In genomic region chr19:532578-533484, GRCh38 we compare ENCODE assay signal across 1 cellular context.
TF ChIP-seq lines count a peak whose summit lies in the region.

No MANE protein-coding gene starts in this region.

TF ChIP-seq in K562, 482 proteins besides CTCF, POLR2A, EP300 and RAD21 (continued from another document and continues in another):
- TF ChIP-seq TFAP4 (CRISPR knock-in tag; IDR thresholded peaks at IDR 0.05; ENCODE audit: borderline replicate concordance) (peak; percentile 87), ZBTB1 (CRISPR knock-in tag; IDR thresholded peaks at IDR 0.05; ENCODE audit: borderline replicate concordance, low read depth) (no peak), VEZF1 (CRISPR knock-in tag; IDR thresholded peaks at IDR 0.05) (peak; percentile 58; the same call in 1 of the 2 replicates), AFF4 (CRISPR knock-in tag; IDR thresholded peaks at IDR 0.05) (0 out of 2 replicates have a peak, but pooled peaks have one; percentile 54), PURB (CRISPR knock-in tag; IDR thresholded peaks at IDR 0.05; ENCODE audit: low read depth) (no peak), ZNF347 (CRISPR knock-in tag; IDR thresholded peaks at IDR 0.05; ENCODE audit: low read depth) (no peak), ETS1 (conservative IDR thresholded peaks at IDR 0.05; ENCODE audit: control insufficient read depth, low read depth, low read length) (peak; percentile 17; the same call in 1 of the 2 replicates), TARDBP (IDR thresholded peaks at IDR 0.05) (no peak), SETDB1 (IDR thresholded peaks at IDR 0.05; ENCODE audit: low read length) (no peak), GTF2F1 (IDR thresholded peaks at IDR 0.05; ENCODE audit: low read depth, low read length) (no peak), ZNF175 (CRISPR knock-in tag; IDR thresholded peaks at IDR 0.05; ENCODE audit: low read depth) (0 out of 2 replicates have a peak, but pooled peaks have one; percentile 64), POLR2G (IDR thresholded peaks at IDR 0.05; ENCODE audit: low read depth, low read length) (peak; percentile 63), TAF7 (tag; IDR thresholded peaks at IDR 0.05) (no peak), ZNF274 (IDR thresholded peaks at IDR 0.05; ENCODE audit: borderline replicate concordance, low read depth, low read length) (no peak), TOE1 (IDR thresholded peaks at IDR 0.05; ENCODE audit: borderline replicate concordance) (peak; percentile 59; the same call in 1 of the 2 replicates), TOE1 (CRISPR knock-in tag; IDR thresholded peaks at IDR 0.05; ENCODE audit: borderline replicate concordance, low read depth) (no peak), SAP30 (IDR thresholded peaks at IDR 0.05; ENCODE audit: borderline replicate concordance, insufficient read depth, low read depth, low read length, poor library complexity, severe bottlenecking) (peak; percentile 48), U2AF1 (optimal IDR thresholded peaks at IDR 0.05; ENCODE audit: low read depth, low read length) (no peak), FOXP1 (CRISPR knock-in tag; IDR thresholded peaks at IDR 0.05) (no peak; the same call in 1 of the 2 replicates), TBL1XR1 (IDR thresholded peaks at IDR 0.05; ENCODE audit: low read length in 2 of 2) (peak in 1 of 2 experiments; percentile 37; a peak in 1 of 4 replicates), ARID3A (IDR thresholded peaks at IDR 0.05; ENCODE audit: borderline replicate concordance, low read depth, low read length) (peak; percentile 88), TAF15 (IDR thresholded peaks at IDR 0.05; ENCODE audit: low read depth, low read length) (no peak), ZBED1 (IDR thresholded peaks at IDR 0.05) (no peak), ZNF232 (CRISPR knock-in tag; IDR thresholded peaks at IDR 0.05) (no peak), MAX (CRISPR knock-in tag; IDR thresholded peaks at IDR 0.05) (no peak), ZSCAN32 (CRISPR knock-in tag; IDR thresholded peaks at IDR 0.05) (no peak), GMEB1 (CRISPR knock-in tag; IDR thresholded peaks at IDR 0.05) (no peak), HNRNPH1 (optimal IDR thresholded peaks at IDR 0.05; ENCODE audit: low read depth, low read length) (no peak), E4F1 (CRISPR knock-in tag; IDR thresholded peaks at IDR 0.05; ENCODE audit: borderline replicate concordance) (no peak), NFIC (IDR thresholded peaks at IDR 0.05) (peak; percentile 50; the same call in 1 of the 2 replicates), ZBTB7A (IDR thresholded peaks at IDR 0.05; ENCODE audit: borderline replicate concordance, control insufficient read depth, low read depth, low read length) (peak; percentile 38), IRF1 (CRISPR knock-in tag; IDR thresholded peaks at IDR 0.05; ENCODE audit: borderline replicate concordance) (no peak), BRF1 (IDR thresholded peaks at IDR 0.05; ENCODE audit: borderline replicate concordance, extremely low read depth, insufficient read length) (no peak), CBX8 (IDR thresholded peaks at IDR 0.05; ENCODE audit: borderline replicate concordance, extremely low read depth, low read depth, low read length, poor library complexity, severe bottlenecking) (no peak), PREB (CRISPR knock-in tag; IDR thresholded peaks at IDR 0.05) (no peak), CEBPZ (IDR thresholded peaks at IDR 0.05; ENCODE audit: borderline replicate concordance, low read depth, low read length) (no peak), ZNF436 (CRISPR knock-in tag; IDR thresholded peaks at IDR 0.05) (no peak), ELF1 (tag; IDR thresholded peaks at IDR 0.05) (no peak), ESRRA (IDR thresholded peaks at IDR 0.05; ENCODE audit: borderline replicate concordance, low read depth) (no peak), MTA3 (IDR thresholded peaks at IDR 0.05; ENCODE audit: borderline replicate concordance) (peak; percentile 46; the same call in 1 of the 2 replicates), NELFE (IDR thresholded peaks at IDR 0.05; ENCODE audit: insufficient read depth, insufficient read length) (no peak), RNF2 (IDR thresholded peaks at IDR 0.05) (no peak), GTF2A2 (tag; IDR thresholded peaks at IDR 0.05) (no peak), HMGN3 (IDR thresholded peaks at IDR 0.05; ENCODE audit: borderline replicate concordance, extremely low read depth, insufficient read length, low read depth, low read length) (peak; percentile 10)
